1 cellular context compared by ENCODE assay signal in genomic region chr20:44544178-44544719, GRCh38.
TF ChIP-seq lines count a peak whose summit lies in the region.

No MANE protein-coding gene starts in this region.

TF ChIP-seq in K562, 482 proteins besides CTCF, POLR2A, EP300 and RAD21 (continued from another document and continues in another):
- no peak for TF ChIP-seq DLX4 (CRISPR knock-in tag; IDR thresholded peaks at IDR 0.05)
- TF ChIP-seq GTF3C2 (IDR thresholded peaks at IDR 0.05; ENCODE audit: borderline replicate concordance, extremely low read depth, insufficient read length), result no peak
- TF ChIP-seq KDM4B (IDR thresholded peaks at IDR 0.05; ENCODE audit: borderline replicate concordance in 2 of 2, low read depth in 1 of 2), result no peak
- no peak for TF ChIP-seq CEBPG (CRISPR knock-in tag; IDR thresholded peaks at IDR 0.05)
- no peak for TF ChIP-seq CEBPG (tag; conservative IDR thresholded peaks at IDR 0.05 in 1 of 2, IDR thresholded peaks at IDR 0.05 in 1 of 2)
- TF ChIP-seq CBX3 (IDR thresholded peaks at IDR 0.05; ENCODE audit: borderline replicate concordance in 1 of 2, low read length in 2 of 2), result no peak
- TF ChIP-seq KDM2B (CRISPR knock-in tag; IDR thresholded peaks at IDR 0.05), result no peak
- TF ChIP-seq NFIX (CRISPR knock-in tag; IDR thresholded peaks at IDR 0.05; ENCODE audit: low read depth), result no peak
- TF ChIP-seq ARID1B (IDR thresholded peaks at IDR 0.05), result peak; percentile 68
- TF ChIP-seq MIER1 (IDR thresholded peaks at IDR 0.05; ENCODE audit: low read depth), result no peak
- TF ChIP-seq MEIS2 (IDR thresholded peaks at IDR 0.05; ENCODE audit: partially characterized antibody), result peak; percentile 6
- TF ChIP-seq FOXK1 (CRISPR knock-in tag; IDR thresholded peaks at IDR 0.05; ENCODE audit: borderline replicate concordance), result no peak
- TF ChIP-seq SRSF9 (IDR thresholded peaks at IDR 0.05; ENCODE audit: borderline replicate concordance, low read depth, low read length), result no peak
- no peak for TF ChIP-seq SNRNP70 (optimal IDR thresholded peaks at IDR 0.05; ENCODE audit: low read depth, low read length)
- TF ChIP-seq ZNF280B (CRISPR knock-in tag; IDR thresholded peaks at IDR 0.05), result no peak
- no peak for TF ChIP-seq POLR3A (IDR thresholded peaks at IDR 0.05; ENCODE audit: borderline replicate concordance, extremely low read depth, insufficient read depth, insufficient read length)
- no peak for TF ChIP-seq NUFIP1 (IDR thresholded peaks at IDR 0.05; ENCODE audit: partially characterized antibody)
- TF ChIP-seq FOSL1 (tag; conservative IDR thresholded peaks at IDR 0.05), result no peak
- peak in 1 of 2 experiments; percentile 67 for TF ChIP-seq E2F6 (IDR thresholded peaks at IDR 0.05; ENCODE audit: borderline replicate concordance in 1 of 2, extremely low read depth in 1 of 2, insufficient read depth in 1 of 2, insufficient read length in 1 of 2, low read depth in 1 of 2, low read length in 1 of 2, poor library complexity in 1 of 2, severe bottlenecking in 1 of 2)
- no peak for TF ChIP-seq SRF (CRISPR knock-in tag; IDR thresholded peaks at IDR 0.05)
- TF ChIP-seq MEF2A (IDR thresholded peaks at IDR 0.05; ENCODE audit: control insufficient read depth, low read depth, low read length), result no peak
- TF ChIP-seq PKNOX1 (IDR thresholded peaks at IDR 0.05), result no peak
- no peak for TF ChIP-seq MTA1 (IDR thresholded peaks at IDR 0.05; ENCODE audit: borderline replicate concordance)
- TF ChIP-seq GTF2A2 (tag; IDR thresholded peaks at IDR 0.05), result no peak
- TF ChIP-seq SMAD1 (IDR thresholded peaks at IDR 0.05; ENCODE audit: low read depth, low read length, partially characterized antibody), result no peak
- TF ChIP-seq SOX6 (IDR thresholded peaks at IDR 0.05), result 0 out of 2 replicates have a peak, but pooled peaks have one; percentile 19
- no peak for TF ChIP-seq RBM22 (IDR thresholded peaks at IDR 0.05; ENCODE audit: low read depth, low read length, poor library complexity, severe bottlenecking)
- TF ChIP-seq ZKSCAN8 (CRISPR knock-in tag; IDR thresholded peaks at IDR 0.05), result 0 out of 2 replicates have a peak, but pooled peaks have one; percentile 53
- TF ChIP-seq NKRF (IDR thresholded peaks at IDR 0.05; ENCODE audit: borderline replicate concordance), result no peak
- no peak for TF ChIP-seq XRCC4 (IDR thresholded peaks at IDR 0.05; ENCODE audit: extremely low read depth, insufficient read depth, insufficient read length)
- TF ChIP-seq ZNF175 (CRISPR knock-in tag; IDR thresholded peaks at IDR 0.05; ENCODE audit: low read depth), result no peak
- TF ChIP-seq SIN3B (IDR thresholded peaks at IDR 0.05; ENCODE audit: low read depth), result no peak
- no peak for TF ChIP-seq BRF1 (IDR thresholded peaks at IDR 0.05; ENCODE audit: borderline replicate concordance, extremely low read depth, insufficient read length)
- no peak for TF ChIP-seq ZNF212 (CRISPR knock-in tag; IDR thresholded peaks at IDR 0.05)
- no peak for TF ChIP-seq KAT2B (IDR thresholded peaks at IDR 0.05; ENCODE audit: low read depth, low read length)
- no peak for TF ChIP-seq RFX1 (IDR thresholded peaks at IDR 0.05)
- no peak for TF ChIP-seq MTF1 (CRISPR knock-in tag; IDR thresholded peaks at IDR 0.05; ENCODE audit: borderline replicate concordance)
- TF ChIP-seq ESRRA (IDR thresholded peaks at IDR 0.05; ENCODE audit: borderline replicate concordance, low read depth), result no peak
- TF ChIP-seq HDAC6 (IDR thresholded peaks at IDR 0.05; ENCODE audit: low read depth, low read length), result no peak
- TF ChIP-seq TAF1 (IDR thresholded peaks at IDR 0.05; ENCODE audit: control insufficient read depth, extremely low read depth, insufficient read depth, low read length, severe bottlenecking), result no peak
- TF ChIP-seq ARID2 (IDR thresholded peaks at IDR 0.05), result no peak
- no peak for TF ChIP-seq TGIF2 (CRISPR knock-in tag; IDR thresholded peaks at IDR 0.05)
- no peak for TF ChIP-seq CCNT2 (IDR thresholded peaks at IDR 0.05; ENCODE audit: borderline replicate concordance, extremely low read depth, insufficient read length, low read depth, low read length)
- no peak for TF ChIP-seq ZNF780A (CRISPR knock-in tag; IDR thresholded peaks at IDR 0.05)
- no peak for TF ChIP-seq NR2C1 (IDR thresholded peaks at IDR 0.05)
- TF ChIP-seq NR2C1 (tag; IDR thresholded peaks at IDR 0.05), result no peak
- TF ChIP-seq HNRNPL (IDR thresholded peaks at IDR 0.05; ENCODE audit: low read depth, low read length), result no peak
- no peak for TF ChIP-seq RBM39 (optimal IDR thresholded peaks at IDR 0.05; ENCODE audit: low read depth, low read length)
- TF ChIP-seq MAFF (IDR thresholded peaks at IDR 0.05; ENCODE audit: low read length), result no peak
- no peak for TF ChIP-seq E2F1 (CRISPR knock-in tag; IDR thresholded peaks at IDR 0.05)
- no peak for TF ChIP-seq TFAP4 (CRISPR knock-in tag; IDR thresholded peaks at IDR 0.05; ENCODE audit: borderline replicate concordance)
- no peak for TF ChIP-seq E2F4 (CRISPR knock-in tag; IDR thresholded peaks at IDR 0.05; ENCODE audit: low read depth)
- no peak for TF ChIP-seq BRD9 (IDR thresholded peaks at IDR 0.05; ENCODE audit: low read depth, partially characterized antibody)
- peak; percentile 66 for TF ChIP-seq TCF3 (CRISPR knock-in tag; IDR thresholded peaks at IDR 0.05)
- no peak for TF ChIP-seq FOXP4 (CRISPR knock-in tag; IDR thresholded peaks at IDR 0.05; ENCODE audit: borderline replicate concordance)
- TF ChIP-seq ZNF398 (CRISPR knock-in tag; IDR thresholded peaks at IDR 0.05), result no peak
